ENCODE assay signal across 15 cellular contexts in the genomic region with DNA sequence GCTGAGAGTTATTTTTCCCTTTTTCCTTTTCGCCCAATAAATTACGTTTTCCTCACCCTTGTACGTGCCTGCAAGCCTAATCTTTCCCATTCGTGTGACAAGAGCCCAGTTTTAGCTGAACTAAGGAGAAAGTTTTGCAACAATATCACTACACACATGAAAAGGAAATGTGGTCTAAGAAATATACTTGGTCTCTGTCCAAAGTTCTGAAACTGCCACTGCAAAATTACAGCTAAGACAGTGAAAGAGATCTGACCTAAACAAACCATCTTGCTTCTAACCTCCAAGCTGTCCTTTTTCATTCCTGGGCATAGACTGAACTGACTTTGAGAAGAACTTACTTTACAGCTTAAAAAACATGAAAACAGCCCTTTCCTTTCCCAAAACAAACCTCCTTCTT.
DNase-seq lines count a peak whose midpoint lies in the region; TF ChIP-seq lines count a peak whose summit lies in the region.
"Had no signal": no experiment of that assay in that cellular context is flagged by ENCODE, and none has a peak within 500 bp of the region (broad histone marks: within the 10 kb centered on the region; RNA-seq: fewer than 3 reads in every experiment).

No MANE protein-coding gene starts in this region.

- peak overlapping the region in 1 of 8 donors; percentile 22 for H3K4me3 Mint-ChIP-seq in CD4-positive, alpha-beta memory T cell
- H3K4me3 Mint-ChIP-seq: activated naive CD4-positive, alpha-beta T cell treated with anti-CD3 and anti-CD28 coated beads, Interleukin-2, amount 10 ng/mL, durations not matched to agents 7 days and 5 days; CD8-positive, alpha-beta memory T cell; neural crest cell had no signal

- peaks cover 66 to 79% of the 10 kb centered on the region in 2 donors for H3K36me3 Mint-ChIP-seq in CD4-positive, alpha-beta memory T cell

- POLR2A ChIA-PET in CD4-positive, alpha-beta memory T cell (lab: Charles Lee; ENCODE audit: partially characterized antibody) = no interaction called here

- no peaks in the 10 kb centered on the region for H3K9me3 ChIP-seq in CD4-positive, alpha-beta memory T cell (ENCODE audit: control insufficient read depth in 1 of 2, low read length in 2 of 2)
- H3K9me3 ChIP-seq in esophagus squamous epithelium = peaks cover 0 to 52% (median 27%) of the 10 kb centered on the region in 3 donors
- H3K9me3 ChIP-seq in uterus = peaks cover 0 to 29% of the 10 kb centered on the region in 2 donors

- H3K27me3 Mint-ChIP-seq in CD4-positive, alpha-beta memory T cell = no peaks in the 10 kb centered on the region
- H3K27me3 Mint-ChIP-seq: activated naive CD4-positive, alpha-beta T cell treated with anti-CD3 and anti-CD28 coated beads, Interleukin-2, amount 10 ng/mL, durations not matched to agents 7 days and 5 days; CD8-positive, alpha-beta memory T cell had no signal

- TF ChIP-seq CTCF in cardiac fibroblast (IDR thresholded peaks at IDR 0.05; ENCODE audit: low read depth, low read length) (no peak), esophagus squamous epithelium (IDR thresholded peaks at IDR 0.05) (no peak), uterus (IDR thresholded peaks at IDR 0.05) (no peak)

- H3K4me1 ChIP-seq in CD4-positive, alpha-beta memory T cell (ENCODE audit: insufficient read depth, low read length) = no peaks in the 10 kb centered on the region
- H3K4me1 ChIP-seq in esophagus squamous epithelium = no peaks in the 10 kb centered on the region
- H3K4me1 ChIP-seq in uterus = no peaks in the 10 kb centered on the region
- H3K4me1 ChIP-seq: stomach had no signal

- H3K4me3 ChIP-seq in cardiac fibroblast (replicated peaks in 1 of 2; ENCODE audit: low read depth in 2 of 2, low read length in 2 of 2) = no peak overlapping the region
- H3K4me3 ChIP-seq in CD4-positive, alpha-beta memory T cell (ENCODE audit: low read length in 2 of 2) = no peak overlapping the region
- H3K4me3 ChIP-seq in esophagus squamous epithelium = no peak overlapping the region
- H3K4me3 ChIP-seq in uterus = no peak overlapping the region
- H3K4me3 ChIP-seq: lung, MG63, stomach had no signal

- no peak overlapping the region for H3K27ac ChIP-seq in CD4-positive, alpha-beta memory T cell (ENCODE audit: low read depth, low read length)
- H3K27ac ChIP-seq in esophagus squamous epithelium = no peak overlapping the region
- no peak overlapping the region for H3K27ac ChIP-seq in uterus
- H3K27ac ChIP-seq: stomach, WERI-Rb-1 had no signal

- TF ChIP-seq POLR2A in esophagus squamous epithelium (IDR thresholded peaks at IDR 0.05) (no peak), uterus (IDR thresholded peaks at IDR 0.05) (no peak)

- WGBS in esophagus squamous epithelium, 2 donors = 89 to 94% methylated on average over 4 of the region's 4 CpGs

- H3K4me1 Mint-ChIP-seq in CD4-positive, alpha-beta memory T cell = peaks cover 0 to 5% (median 3%) of the 10 kb centered on the region in 4 donors
- H3K4me1 Mint-ChIP-seq: activated naive CD4-positive, alpha-beta T cell treated with anti-CD3 and anti-CD28 coated beads, Interleukin-2, amount 10 ng/mL, durations not matched to agents 7 days and 5 days; neural crest cell had no signal

- intact Hi-C loops in CD4-positive, alpha-beta memory T cell (cut with micrococcal nuclease) = no loop called here
- intact Hi-C loops in esophagus squamous epithelium (cut with DNase I) = no loop called here
- intact Hi-C loops in uterus (cut with DNase I; ENCODE audit: low total_unique reads) = no loop called here

- peaks cover 0 to 52% (median 32%) of the 10 kb centered on the region in 8 donors for H3K9me3 Mint-ChIP-seq in CD4-positive, alpha-beta memory T cell

- H3K27me3 ChIP-seq in CD4-positive, alpha-beta memory T cell (ENCODE audit: insufficient read depth, low read length) = no peaks in the 10 kb centered on the region
- H3K27me3 ChIP-seq in esophagus squamous epithelium (no peaks in the 10 kb centered on the region), uterus (no peaks in the 10 kb centered on the region)
- H3K27me3 ChIP-seq: MG63, stomach had no signal

- peaks cover 18% of the 10 kb centered on the region for H3K36me3 ChIP-seq in CD4-positive, alpha-beta memory T cell (ENCODE audit: insufficient read depth, low read length)
- peaks cover 0 to 75% (median 0%) of the 10 kb centered on the region in 3 donors for H3K36me3 ChIP-seq in esophagus squamous epithelium
- no peaks in the 10 kb centered on the region for H3K36me3 ChIP-seq in uterus

- CTCF ChIA-PET in CD4-positive, alpha-beta memory T cell (lab: Charles Lee; ENCODE audit: partially characterized antibody) = no interaction called here

- peak; percentile 17 for DNase-seq in GM03348 (ENCODE audit: low spot score)
- peak; percentile 49 to 53 for DNase-seq in Kasumi-1 (lab: John Stamatoyannopoulos, UW)
- peak; percentile 43 to 55 for DNase-seq in cardiac fibroblast (ENCODE audit: low read depth in 2 of 2)
- DNase-seq in lung microvascular endothelial cell (ENCODE audit: low read depth in 2 of 2) = peak; percentile 1 to 39
- no peak for DNase-seq in CD4-positive, alpha-beta memory T cell
- no peak for DNase-seq in esophagus squamous epithelium (lab: John Stamatoyannopoulos, UW)
- DNase-seq in uterus = no peak
- DNase-seq: activated naive CD4-positive, alpha-beta T cell treated with anti-CD3 and anti-CD28 coated beads, Interleukin-2, amount 10 ng/mL, durations not matched to agents 7 days and 5 days; CD8-positive, alpha-beta memory T cell; GDM1; stomach; WERI-Rb-1 had no signal

- peak overlapping the region in 1 of 7 donors; percentile 41 for H3K27ac Mint-ChIP-seq in CD4-positive, alpha-beta memory T cell
- H3K27ac Mint-ChIP-seq: activated naive CD4-positive, alpha-beta T cell treated with anti-CD3 and anti-CD28 coated beads, Interleukin-2, amount 10 ng/mL, durations not matched to agents 7 days and 5 days; CD8-positive, alpha-beta memory T cell had no signal

Comparison
In these comparisons a context has a peak if more than half of its experiments do, and no peak if none do; other contexts are left out.
1. DNase-seq: peak in GM03348 (single experiment), Kasumi-1 (2 of 2), cardiac fibroblast (2 of 2) and lung microvascular endothelial cell (2 of 2); none in CD4-positive, alpha-beta memory T cell (0 of 5), esophagus squamous epithelium (single experiment) and uterus (0 of 2).